ENCODE assay signal across 8 cellular contexts in genomic region chr11:2940930-2941821, GRCh38. TPM values are rescaled to one million over a fixed set of nuclear protein-coding genes. Genes with fewer than 3 reads are reported as not detected.
DNase-seq lines count a peak whose midpoint lies in the region; ATAC-seq and TF ChIP-seq lines count a peak whose summit lies in the region.

No MANE protein-coding gene starts in this region.

- no peak overlapping the region for H3K23ac ChIP-seq in IMR-90 (ENCODE audit: low read depth, low read length)

- H2BK120ac ChIP-seq in IMR-90 (ENCODE audit: low read depth, low read length): no peak overlapping the region

- ATAC-seq in IMR-90 (ENCODE audit: low read depth) (no peak), mucosa of descending colon (peak; percentile 68), GM18519 (IDR thresholded peaks at IDR 0.05; ENCODE audit: low FRiP score, unreplicated experiment) (no peak), GM21528 (IDR thresholded peaks at IDR 0.05; ENCODE audit: low FRiP score, unreplicated experiment) (no peak)

- WGBS in IMR-90 (ENCODE audit: extremely low coverage in 2 of 2, insufficient read length in 1 of 2), 2 experiments: 100% methylated on average over 1 of the region's 10 CpGs; no CpG with 5 or more reads in 1 of the 2 experiments
- 56% methylated on average over 5 of the region's 10 CpGs for WGBS in mammary epithelial cell (ENCODE audit: low coverage, missing lambda C conversion rate)

- H3K27ac ChIP-seq in CD4-positive, alpha-beta memory T cell (ENCODE audit: low read depth, low read length): no peak overlapping the region
- no peak overlapping the region for H3K27ac ChIP-seq in IMR-90 (ENCODE audit: insufficient read depth, low read length)
- no peak overlapping the region for H3K27ac ChIP-seq in mammary epithelial cell (ENCODE audit: insufficient read depth, low read depth, low read length)

- H3K27me3 Mint-ChIP-seq in CD4-positive, alpha-beta memory T cell: no peaks in the 10 kb centered on the region

- no peak overlapping the region for H3K56ac ChIP-seq in IMR-90 (ENCODE audit: extremely low read depth, insufficient read depth, low read length)

- H3K36me3 ChIP-seq in CD4-positive, alpha-beta memory T cell (ENCODE audit: insufficient read depth, low read length): peaks cover 12% of the 10 kb centered on the region
- H3K36me3 ChIP-seq in IMR-90 (ENCODE audit: control insufficient read depth, insufficient read depth, low read length) (peaks cover 12% of the 10 kb centered on the region), mammary epithelial cell (ENCODE audit: insufficient read depth, low read length) (peaks cover 5% of the 10 kb centered on the region), mucosa of descending colon (ENCODE audit: low read depth) (no peaks in the 10 kb centered on the region)

- intact Hi-C loops in CD4-positive, alpha-beta memory T cell (cut with micrococcal nuclease): no loop called here
- intact Hi-C loops in IMR-90 (cut with micrococcal nuclease): no loop called here
- intact Hi-C loops in mammary epithelial cell (cut with micrococcal nuclease): no loop called here
- intact Hi-C loops in mucosa of descending colon (cut with DNase I, micrococcal nuclease): no loop called here

- H3K4me2 ChIP-seq in IMR-90 (ENCODE audit: low read depth, low read length): no peak overlapping the region
- H3K4me2 ChIP-seq in mammary epithelial cell (ENCODE audit: insufficient read depth, low read depth, low read length): no peak overlapping the region

- BruUV-seq in IMR-90 (replicated peaks; lab: Mats Ljungman, UMichigan): no TSS peak
- no TSS peak for BruUV-seq in mammary epithelial cell (replicated peaks; lab: Mats Ljungman, UMichigan)

- no peak overlapping the region for H4K91ac ChIP-seq in IMR-90 (ENCODE audit: insufficient read depth, low read depth, low read length)

- peak overlapping the region in 5 of 7 donors; percentile 12 to 89 (median 22) for H3K27ac Mint-ChIP-seq in CD4-positive, alpha-beta memory T cell

- dilution Hi-C loops in IMR-90 (cut with HindIII; ENCODE audit: low sequenced_read_pairs, unreplicated experiment) (no loop called here), mammary epithelial cell (cut with HindIII; ENCODE audit: low sequenced_read_pairs) (loop anchor here (5.0 kb wide), 2 partner anchors 49 to 61 kb away; no protein-coding TSS in a partner anchor)

- peaks cover 3% of the 10 kb centered on the region for H3K79me2 ChIP-seq in mammary epithelial cell (ENCODE audit: insufficient read depth, low read length)

- H3K4me3 Mint-ChIP-seq in CD4-positive, alpha-beta memory T cell: no peak overlapping the region

- H3K9ac ChIP-seq in IMR-90 (ENCODE audit: low read depth, low read length) (no peak overlapping the region), mammary epithelial cell (ENCODE audit: insufficient read depth, low read length) (no peak overlapping the region)

- no peak overlapping the region for H3K14ac ChIP-seq in IMR-90 (replicated peaks; ENCODE audit: low read depth, low read length)

- POLR2A ChIA-PET in CD4-positive, alpha-beta memory T cell (lab: Charles Lee; ENCODE audit: partially characterized antibody): interaction anchor here (0.7 to 1.8 kb wide), 5 partner anchors 8 to 80 kb away, joined by 3 to 9 read pairs (median 4); partner anchors contain the start of gene PHLDA2
- POLR2A ChIA-PET in IMR-90 (lab: Charles Lee; ENCODE audit: unreplicated experiment): no interaction called here

- peaks cover 17 to 65% (median 33%) of the 10 kb centered on the region in 4 donors for H3K4me1 Mint-ChIP-seq in CD4-positive, alpha-beta memory T cell

- H3K4ac ChIP-seq in IMR-90 (ENCODE audit: low read depth, low read length): no peak overlapping the region

- peaks cover 0 to 6% of the 10 kb centered on the region in 2 donors for H3K9me3 ChIP-seq in CD4-positive, alpha-beta memory T cell (ENCODE audit: control insufficient read depth in 1 of 2, low read length in 2 of 2)
- H3K9me3 ChIP-seq in IMR-90 (ENCODE audit: control insufficient read depth, insufficient read depth, low read length): peaks cover 8% of the 10 kb centered on the region
- peaks cover 15% of the 10 kb centered on the region for H3K9me3 ChIP-seq in mammary epithelial cell (replicated peaks; ENCODE audit: insufficient read depth, low read length)
- peaks cover 9% of the 10 kb centered on the region for H3K9me3 ChIP-seq in mucosa of descending colon

- TF ChIP-seq CTCF in IMR-90 (conservative IDR thresholded peaks at IDR 0.05; ENCODE audit: low read depth, low read length): no peak
- no peak for TF ChIP-seq CTCF in mammary epithelial cell (conservative IDR thresholded peaks at IDR 0.05 in 1 of 2, IDR thresholded peaks at IDR 0.05 in 1 of 2; ENCODE audit: extremely low read depth in 1 of 2, insufficient read depth in 1 of 2, low read depth in 1 of 2, low read length in 2 of 2)
- no peak for TF ChIP-seq CTCF in mucosa of descending colon (IDR thresholded peaks at IDR 0.05)

- H3K36me3 Mint-ChIP-seq in CD4-positive, alpha-beta memory T cell: peaks cover 10 to 26% of the 10 kb centered on the region in 2 donors

- in situ Hi-C loops in IMR-90 (cut with MboI; ENCODE audit: low sequenced_read_pairs): no loop called here
- in situ Hi-C loops in mammary epithelial cell (cut with MboI; ENCODE audit: low sequenced_read_pairs in 2 of 2): no loop called here

- H4K20me1 ChIP-seq in IMR-90 (ENCODE audit: insufficient read depth, low read length) (peaks cover 7% of the 10 kb centered on the region; the same call in 1 of the 2 replicates), mammary epithelial cell (ENCODE audit: insufficient read depth, low read length) (no peaks in the 10 kb centered on the region)

- peaks cover 3 to 28% of the 10 kb centered on the region in 2 experiments; a peak in 3 of 4 replicates for H3K79me1 ChIP-seq in IMR-90 (ENCODE audit: low read depth in 1 of 2, low read length in 2 of 2)

- H3K27me3 ChIP-seq in CD4-positive, alpha-beta memory T cell (ENCODE audit: insufficient read depth, low read length): no peaks in the 10 kb centered on the region
- H3K27me3 ChIP-seq in IMR-90 (ENCODE audit: control insufficient read depth, insufficient read depth, low read length) (no peaks in the 10 kb centered on the region), mammary epithelial cell (ENCODE audit: insufficient read depth, low read length) (no peaks in the 10 kb centered on the region)

- H4K8ac ChIP-seq in IMR-90 (ENCODE audit: low read depth in 2 of 2, low read length in 2 of 2): no peak overlapping the region

- H2AK5ac ChIP-seq in IMR-90 (ENCODE audit: low read depth, low read length): no peak overlapping the region

- DNase-seq in CD4-positive, alpha-beta memory T cell: no peak
- DNase-seq in IMR-90: no peak
- DNase-seq in mammary epithelial cell: peak; percentile 32
- DNase-seq in mucosa of descending colon: peak; percentile 64 to 84 (median 82)
- DNase-seq in NCI-H524 treated with DMSO at 0.1 percent for 48 hours (lab: John Stamatoyannopoulos, UW): no peak
- no peak for DNase-seq in ureter (ENCODE audit: low spot score)

- no peak overlapping the region for H2BK15ac ChIP-seq in IMR-90 (ENCODE audit: low read depth, low read length)

- no peak overlapping the region for H3K4me3 ChIP-seq in CD4-positive, alpha-beta memory T cell (ENCODE audit: low read length in 2 of 2)
- H3K4me3 ChIP-seq in IMR-90 (ENCODE audit: insufficient read depth, low read depth, low read length) (no peak overlapping the region), mammary epithelial cell (replicated peaks in 1 of 3; ENCODE audit: insufficient read depth in 1 of 3, low read depth in 2 of 3, low read length in 3 of 3) (no peak overlapping the region), mucosa of descending colon (no peak overlapping the region)

- H2BK20ac ChIP-seq in IMR-90 (ENCODE audit: low read depth, low read length): no peak overlapping the region

- H3K9me3 Mint-ChIP-seq in CD4-positive, alpha-beta memory T cell: peaks cover 5 to 30% (median 24%) of the 10 kb centered on the region in 8 donors

- peak overlapping the region; percentile 65 for H2AK9ac ChIP-seq in IMR-90 (replicated peaks; ENCODE audit: low read depth, low read length, poor library complexity)

- H2BK5ac ChIP-seq in IMR-90 (ENCODE audit: low read depth, low read length, poor library complexity, severe bottlenecking): no peak overlapping the region

- H3K4me1 ChIP-seq in CD4-positive, alpha-beta memory T cell (ENCODE audit: insufficient read depth, low read length): peaks cover 27% of the 10 kb centered on the region
- H3K4me1 ChIP-seq in IMR-90 (ENCODE audit: control insufficient read depth, insufficient read depth, low read length) (peaks cover 7% of the 10 kb centered on the region; the same call in 1 of the 2 replicates), mammary epithelial cell (ENCODE audit: insufficient read depth, low read length) (peaks cover 35% of the 10 kb centered on the region), mucosa of descending colon (ENCODE audit: low read depth) (peaks cover 46% of the 10 kb centered on the region)

- no peak overlapping the region for H4K5ac ChIP-seq in IMR-90 (ENCODE audit: low read depth, low read length)

- CTCF ChIA-PET in CD4-positive, alpha-beta memory T cell (lab: Charles Lee; ENCODE audit: partially characterized antibody): interaction anchor here (0.9 to 3.2 kb wide), 2 partner anchors 11 kb away, joined by 3 to 9 read pairs; partner anchors contain the start of gene PHLDA2
- CTCF ChIA-PET in IMR-90 (lab: Yijun Ruan, JAX): no interaction called here
- CTCF ChIA-PET in mammary epithelial cell (lab: Charles Lee; ENCODE audit: low non-redundant PET): interaction anchor here (0.9 kb wide), 1 partner anchor 1246 kb away, joined by 3 read pairs; no protein-coding TSS in a partner anchor

- H3K9me1 ChIP-seq in IMR-90 (ENCODE audit: insufficient read depth, low read length): no peaks in the 10 kb centered on the region; the same call in 1 of the 2 replicates

- no peak for TF ChIP-seq POLR2A in IMR-90 (IDR thresholded peaks at IDR 0.05; ENCODE audit: low read depth, low read length)

- H2AFZ ChIP-seq in IMR-90 (replicated peaks; ENCODE audit: low read length, poor library complexity): no peak overlapping the region
- no peak overlapping the region for H2AFZ ChIP-seq in mammary epithelial cell (ENCODE audit: low read depth, low read length)

- H3K18ac ChIP-seq in IMR-90 (ENCODE audit: low read depth, low read length): no peak overlapping the region

- no peak for TF ChIP-seq RAD21 in IMR-90 (IDR thresholded peaks at IDR 0.05; ENCODE audit: low read length)

RNA-seq across cellular contexts. Expression of gene PHLDA2, which starts 12.0 kb away (rescaled TPM):
- total RNA-seq in CD4-positive, alpha-beta memory T cell: 1 to 10 TPM; 1.1 TPM
- 1 to 10 TPM in 1 of 2 donors, under 1 TPM in 1; 0.58 to 1.9 TPM for polyA plus RNA-seq in CD4-positive, alpha-beta memory T cell
- total RNA-seq in IMR-90 (2012; rRNA removed) (3.8 and 4.4 TPM in 2 replicates), mammary epithelial cell (100 to 1,000 TPM in 1 of 2 donors, 1 to 10 TPM in 1; 9.5 to 164 TPM), mucosa of descending colon (10 to 100 TPM in 2 of 3 donors, 1 to 10 TPM in 1; 8.9 to 25.6 (median 23.9) TPM), ureter (15.9 TPM)
- polyA plus RNA-seq in IMR-90 (2012; rRNA removed) (89.0 and 154 TPM in 2 replicates), mammary epithelial cell (81.0 TPM)
- polyA plus RNA-seq in IMR-90 (2012; cell fraction: cytosol; rRNA removed): 190 and 339 TPM in 2 replicates
- polyA plus RNA-seq in IMR-90 (2012; cell fraction: nucleus; rRNA removed; ENCODE audit: low replicate concordance): 56.3 and 191 TPM in 2 replicates
- 23.0 TPM for polyA minus RNA-seq in mammary epithelial cell

RNA-seq across cellular contexts. Expression of gene NAP1L4, which starts 51.0 kb away (rescaled TPM):
- total RNA-seq in CD4-positive, alpha-beta memory T cell: 100 to 1,000 TPM; 299 to 303 TPM
- 100 to 1,000 TPM; 153 to 160 TPM for polyA plus RNA-seq in CD4-positive, alpha-beta memory T cell
- total RNA-seq in IMR-90 (2012; rRNA removed): 71.5 and 80.8 TPM in 2 replicates
- 57.3 and 80.7 TPM in 2 replicates for polyA plus RNA-seq in IMR-90 (2012; rRNA removed)
- 50.3 and 75.4 TPM in 2 replicates for polyA plus RNA-seq in IMR-90 (2012; cell fraction: cytosol; rRNA removed)
- polyA plus RNA-seq in IMR-90 (2012; cell fraction: nucleus; rRNA removed; ENCODE audit: low replicate concordance): 71.1 and 101 TPM in 2 replicates
- total RNA-seq in mammary epithelial cell: 100 to 1,000 TPM in 1 of 2 donors, 10 to 100 TPM in 1; 89.2 to 153 TPM
- 106 TPM for polyA plus RNA-seq in mammary epithelial cell
- polyA minus RNA-seq in mammary epithelial cell: 90.9 TPM
- total RNA-seq in mucosa of descending colon: 100 to 1,000 TPM in 1 of 3 donors, 10 to 100 TPM in 2; 94.0 to 116 (median 99.8) TPM
- 189 TPM for total RNA-seq in ureter

RNA-seq across cellular contexts. Expression of gene CDKN1C, which starts 55.6 kb away (rescaled TPM):
- 1 to 10 TPM; 4.9 to 6.1 TPM for total RNA-seq in CD4-positive, alpha-beta memory T cell
- polyA plus RNA-seq in CD4-positive, alpha-beta memory T cell: under 1 TPM; 0.10 to 0.73 TPM
- total RNA-seq in IMR-90 (2012; rRNA removed) (1.6 and 2.2 TPM in 2 replicates), mammary epithelial cell (under 1 TPM; 0.38 to 0.50 TPM), mucosa of descending colon (10 to 100 TPM in 2 of 3 donors, 1 to 10 TPM in 1; 3.0 to 40.3 (median 10.2) TPM), ureter (21.5 TPM)
- polyA plus RNA-seq in IMR-90 (2012; rRNA removed) (3.0 and 3.7 TPM in 2 replicates), mammary epithelial cell (0.08 TPM)
- polyA plus RNA-seq in IMR-90 (2012; cell fraction: cytosol; rRNA removed): 3.6 and 6.4 TPM in 2 replicates
- 5.3 and 8.9 TPM in 2 replicates for polyA plus RNA-seq in IMR-90 (2012; cell fraction: nucleus; rRNA removed; ENCODE audit: low replicate concordance)
- not detected for polyA minus RNA-seq in mammary epithelial cell

Comparison
In these comparisons a context has a peak if more than half of its experiments do, and no peak if none do; other contexts are left out.
1. DNase-seq: peak in mammary epithelial cell (single experiment) and mucosa of descending colon (3 of 3); none in CD4-positive, alpha-beta memory T cell (0 of 5), IMR-90 (single experiment), NCI-H524 treated with DMSO at 0.1 percent for 48 hours (single experiment) and ureter (single experiment).